ENCODE assay signal across 24 cellular contexts in the genomic region with DNA sequence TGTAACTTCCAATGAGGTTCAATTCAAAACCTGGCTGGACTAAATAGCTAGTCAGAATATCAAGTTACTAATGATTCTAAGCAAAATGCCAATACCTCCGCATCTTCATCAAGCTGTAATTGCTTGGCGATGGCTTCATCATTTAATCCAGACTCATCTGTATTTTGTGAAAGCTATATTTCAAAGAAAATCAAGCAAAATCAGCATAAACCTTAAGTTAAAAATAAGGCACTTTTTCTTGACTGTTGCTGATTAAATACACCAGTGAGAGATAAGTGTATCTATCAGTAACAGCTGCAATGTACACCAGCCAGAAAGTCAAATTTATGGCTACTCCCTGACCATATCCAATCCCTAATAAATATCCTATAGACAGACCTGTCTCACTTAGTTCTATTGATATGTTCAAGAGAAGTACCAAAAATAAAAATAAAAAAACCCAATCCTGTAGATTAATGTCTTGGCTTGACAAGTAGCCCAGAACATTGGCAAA.
"Had no signal": no experiment of that assay in that cellular context is flagged by ENCODE, and none has a peak within 500 bp of the region (broad histone marks: within the 10 kb centered on the region; RNA-seq: fewer than 3 reads in every experiment).

No MANE protein-coding gene starts in this region.

- H3K4me1 ChIP-seq: esophagus muscularis mucosa, foreskin keratinocyte, gastroesophageal sphincter, left lung had no signal

- H3K4me3 ChIP-seq: coronary artery, esophagus muscularis mucosa, gastroesophageal sphincter, heart left ventricle, hepatocyte, left lung, lower lobe of right lung, mucosa of descending colon had no signal

- H2AFZ ChIP-seq: hepatocyte had no signal

- H3K27ac ChIP-seq: coronary artery, epithelial cell of prostate, esophagus muscularis mucosa, foreskin keratinocyte, gastroesophageal sphincter, heart left ventricle, hepatocyte, left lung, lower lobe of right lung had no signal

- H3K27me3 ChIP-seq: esophagus muscularis mucosa, foreskin keratinocyte, gastroesophageal sphincter, heart left ventricle, hepatocyte, left lung had no signal

- FAIRE-seq: colon, endometrium, frontal cortex had no signal

- H3K9me3 ChIP-seq: esophagus muscularis mucosa, gastroesophageal sphincter, heart left ventricle, left lung, lower lobe of right lung, mucosa of descending colon had no signal

- ATAC-seq: effector memory CD8-positive, alpha-beta T cell; foreskin keratinocyte; gastroesophageal sphincter; heart left ventricle; left cardiac atrium; left lung; left ventricle myocardium superior; lower lobe of right lung; mucosa of descending colon; naive thymus-derived CD8-positive, alpha-beta T cell had no signal

- DNase-seq: effector CD8-positive, alpha-beta T cell; effector memory CD8-positive, alpha-beta T cell; endodermal cell; foreskin keratinocyte; heart left ventricle; hypothalamus; immature natural killer cell; islet precursor cell; left cardiac atrium; left lung; left ventricle myocardium superior; lower lobe of right lung; mesenchymal stem cell; mucosa of descending colon; naive B cell; naive thymus-derived CD8-positive, alpha-beta T cell had no signal

- H3K4me2 ChIP-seq: hepatocyte had no signal
